30 cellular contexts compared by ENCODE assay signal in genomic region chr1:93882269-93882668, GRCh38.
"Had no signal": no experiment of that assay in that cellular context is flagged by ENCODE, and none has a peak within 500 bp of the region (broad histone marks: within the 10 kb centered on the region; RNA-seq: fewer than 3 reads in every experiment).

No MANE protein-coding gene starts in this region.

- H3K9me3 Mint-ChIP-seq: naive thymus-derived CD8-positive, alpha-beta T cell; natural killer cell treated with Interleukin-12 subunit alpha and Interleukin-12 subunit beta and Interleukin-15 and Interleukin-18, amount 100 ng/mL, for 72 hours; nephron progenitor cell; neural progenitor cell; stimulated activated effector memory CD8-positive, alpha-beta T cell treated with anti-CD3 and anti-CD28 coated beads, Interleukin-12 subunit alpha, Interleukin-12 subunit beta, amount 100 ng/mL, for 72 hours; stimulated activated naive CD8-positive, alpha-beta T cell treated with anti-CD3 and anti-CD28 coated beads, Interleukin-15, amount 100 ng/mL, for 72 hours; type B pancreatic cell had no signal

- DNase-seq: naive thymus-derived CD8-positive, alpha-beta T cell; nephron progenitor cell; occipital lobe; ovary; posterior cingulate gyrus; psoas muscle; right cardiac atrium; right lobe of liver; sigmoid colon; small intestine; stimulated activated CD4-positive, alpha-beta T cell treated with anti-CD3 and anti-CD28 coated beads, Interleukin-15, amount 100 ng/mL, for 24 hours; stimulated activated CD4-positive, alpha-beta T cell treated with anti-CD3 and anti-CD28 coated beads, Interleukin-2, amount 100 ng/mL, for 24 hours; stimulated activated CD4-positive, alpha-beta T cell treated with anti-CD3 and anti-CD28 coated beads, Interleukin-2, amount 100 ng/mL, for 48 hours; stimulated activated CD4-positive, alpha-beta T cell treated with anti-CD3 and anti-CD28 coated beads, Interleukin-4, amount 100 ng/mL, for 24 hours; stimulated activated naive CD4-positive, alpha-beta T cell; stimulated activated naive CD8-positive, alpha-beta T cell treated with anti-CD3 and anti-CD28 coated beads, Interleukin-15, amount 100 ng/mL, for 72 hours; stimulated activated naive CD8-positive, alpha-beta T cell treated with anti-CD3 and anti-CD28 coated beads, Interleukin-15, Interleukin-2, amounts not matched to agents 100 U/mL and 50 U/mL, for 24 hours; substantia nigra; testis; tibial artery; transverse colon; upper lobe of right lung; uterus had no signal

- H3K27me3 ChIP-seq: neural progenitor cell, ovary, right lobe of liver, sigmoid colon, suprapubic skin, testis, tibial artery, transverse colon, upper lobe of right lung, uterus had no signal

- H3K4me3 ChIP-seq: neural progenitor cell, ovary, psoas muscle, right lobe of liver, sigmoid colon, suprapubic skin, testis, tibial artery, transverse colon, upper lobe of right lung, uterus had no signal

- H2AFZ ChIP-seq: neural progenitor cell, parathyroid adenoma had no signal

- H3K4me3 Mint-ChIP-seq: nephron progenitor cell, neural progenitor cell had no signal

- H3K27ac ChIP-seq: neural progenitor cell, ovary, parathyroid adenoma, psoas muscle, right lobe of liver, sigmoid colon, suprapubic skin, testis, tibial artery, transverse colon, upper lobe of right lung, uterus had no signal

- H3K36me3 Mint-ChIP-seq: neural progenitor cell had no signal

- FAIRE-seq: small intestine had no signal

- H3K27ac Mint-ChIP-seq: natural killer cell treated with Interleukin-12 subunit alpha and Interleukin-12 subunit beta and Interleukin-15 and Interleukin-18, amount 100 ng/mL, for 72 hours; nephron progenitor cell; neural progenitor cell; progenitor cell of endocrine pancreas; stimulated activated effector memory CD8-positive, alpha-beta T cell treated with anti-CD3 and anti-CD28 coated beads, Interleukin-12 subunit alpha, Interleukin-12 subunit beta, amount 100 ng/mL, for 72 hours; stimulated activated naive CD8-positive, alpha-beta T cell treated with anti-CD3 and anti-CD28 coated beads, Interleukin-15, amount 100 ng/mL, for 72 hours; type B pancreatic cell had no signal

- H3K9me3 ChIP-seq: ovary, psoas muscle, right lobe of liver, sigmoid colon, suprapubic skin, testis, tibial artery, transverse colon, upper lobe of right lung, uterus had no signal

- H3K4me2 ChIP-seq: neural progenitor cell had no signal

- H3K27me3 Mint-ChIP-seq: naive thymus-derived CD8-positive, alpha-beta T cell; natural killer cell treated with Interleukin-12 subunit alpha and Interleukin-12 subunit beta and Interleukin-15 and Interleukin-18, amount 100 ng/mL, for 72 hours; progenitor cell of endocrine pancreas; stimulated activated naive CD8-positive, alpha-beta T cell treated with anti-CD3 and anti-CD28 coated beads, Interleukin-15, amount 100 ng/mL, for 72 hours; type B pancreatic cell had no signal

- H3K9ac ChIP-seq: neural progenitor cell, parathyroid adenoma had no signal

- ATAC-seq: naive thymus-derived CD8-positive, alpha-beta T cell; natural killer cell treated with Interleukin-12 subunit alpha and Interleukin-12 subunit beta and Interleukin-15 and Interleukin-18, amount 100 ng/mL, for 72 hours; psoas muscle; right cardiac atrium; right lobe of liver; stimulated activated effector memory CD8-positive, alpha-beta T cell treated with anti-CD3 and anti-CD28 coated beads, Interleukin-12 subunit alpha, Interleukin-12 subunit beta, amount 100 ng/mL, for 72 hours; stimulated activated naive CD8-positive, alpha-beta T cell treated with anti-CD3 and anti-CD28 coated beads, Interleukin-15, amount 100 ng/mL, for 72 hours; stimulated activated naive CD8-positive, alpha-beta T cell treated with anti-CD3 and anti-CD28 coated beads, Interleukin-15, Interleukin-2, amounts not matched to agents 100 U/mL and 50 U/mL, for 24 hours; upper lobe of right lung had no signal

- H3K4me1 ChIP-seq: parathyroid adenoma had no signal
